Comparison of ENCODE assay signal across 8 cellular contexts in genomic region chr9:129569506-129570449, GRCh38. TPM values are rescaled to one million over a fixed set of nuclear protein-coding genes. Genes with fewer than 3 reads are reported as not detected.
DNase-seq lines count a peak whose midpoint lies in the region; ATAC-seq and TF ChIP-seq lines count a peak whose summit lies in the region.

No MANE protein-coding gene starts in this region.

- peak; percentile 30 for TF ChIP-seq CTCF in GM10266 (IDR thresholded peaks at IDR 0.05; ENCODE audit: control insufficient read depth, insufficient read depth, low read depth, missing control alignments)
- TF ChIP-seq CTCF in colonic mucosa (IDR thresholded peaks at IDR 0.05), result no peak
- TF ChIP-seq CTCF in mesothelial cell of epicardium (IDR thresholded peaks at IDR 0.05; ENCODE audit: unreplicated experiment), result no peak

- H3K9ac ChIP-seq in NT2/D1 (ENCODE audit: insufficient read length, low read depth), result peak overlapping the region; percentile 51
- no peak overlapping the region for H3K9ac ChIP-seq in colonic mucosa (ENCODE audit: low read depth in 2 of 2, low read length in 2 of 2)

- ATAC-seq in HG02885 (IDR thresholded peaks at IDR 0.05; ENCODE audit: poor library complexity, unreplicated experiment) (no peak), GM18517 (IDR thresholded peaks at IDR 0.05; ENCODE audit: unreplicated experiment) (no peak)

- H3K36me3 ChIP-seq in NT2/D1 (ENCODE audit: insufficient read depth, insufficient read length, low read length) (no peaks in the 10 kb centered on the region), colonic mucosa (no peaks in the 10 kb centered on the region)

- intact Hi-C loops in colonic mucosa (cut with DNase I), result no loop called here

- H3K4me3 Mint-ChIP-seq in mesothelial cell of epicardium, result peak overlapping the region; percentile 73

- H3K9me3 Mint-ChIP-seq in mesothelial cell of epicardium, result peaks cover 6% of the 10 kb centered on the region

- no peaks in the 10 kb centered on the region for H3K36me3 Mint-ChIP-seq in mesothelial cell of epicardium

- H3K4me3 ChIP-seq in NT2/D1 (ENCODE audit: insufficient read length, low read depth) (peak overlapping the region; percentile 13), colonic mucosa (no peak overlapping the region)

- H3K27me3 ChIP-seq in NT2/D1 (ENCODE audit: insufficient read depth, insufficient read length), result no peaks in the 10 kb centered on the region
- H3K27me3 ChIP-seq in colonic mucosa, result peaks cover 11% of the 10 kb centered on the region

- H3K27me3 Mint-ChIP-seq in mesothelial cell of epicardium (ENCODE audit: low read depth), result no peaks in the 10 kb centered on the region

- peak overlapping the region; percentile 97 for H3K27ac Mint-ChIP-seq in mesothelial cell of epicardium

- peaks cover 19% of the 10 kb centered on the region for H3K4me1 ChIP-seq in NT2/D1 (ENCODE audit: insufficient read depth, insufficient read length)
- H3K4me1 ChIP-seq in colonic mucosa, result no peaks in the 10 kb centered on the region

- peak; percentile 62 for DNase-seq in GM10266 (ENCODE audit: extremely low spot score)
- DNase-seq in NT2/D1 (ENCODE audit: low read depth, low spot score), result no peak
- no peak for DNase-seq in colonic mucosa
- peak in 1 of 2 experiments; percentile 52 for DNase-seq in mesothelial cell of epicardium (ENCODE audit: low spot score in 2 of 2, unreplicated experiment in 2 of 2)
- DNase-seq in NCI-H1694 treated with DMSO at 0.1 percent for 48 hours (lab: John Stamatoyannopoulos, UW), result no peak
- DNase-seq in HK-2 (ENCODE audit: unreplicated experiment), result no peak

- H3K4me1 Mint-ChIP-seq in mesothelial cell of epicardium, result peaks cover 46% of the 10 kb centered on the region

- H3K27ac ChIP-seq in colonic mucosa, result peak overlapping the region; percentile 44

- H3K9me3 ChIP-seq in NT2/D1 (ENCODE audit: insufficient read depth, low read length), result peaks cover 15% of the 10 kb centered on the region; the same call in 1 of the 2 replicates
- H3K9me3 ChIP-seq in colonic mucosa, result no peaks in the 10 kb centered on the region

RNA-seq across cellular contexts. Expression of gene C9orf50, which starts 51.1 kb away (rescaled TPM):
- total RNA-seq in colonic mucosa, result not detected
- total RNA-seq in mesothelial cell of epicardium, result 0.23 to 0.87 TPM (median 0.69 TPM) in 3 replicates

RNA-seq across cellular contexts. Expression of gene NTMT1, which starts 56.2 kb away (rescaled TPM):
- total RNA-seq in colonic mucosa, result 10 to 100 TPM; 25.3 to 50.2 TPM
- total RNA-seq in mesothelial cell of epicardium, result 30.7 to 33.3 TPM (median 33.0 TPM) in 3 replicates
